In genomic region chr14:87175175-87175574, GRCh38 we compare ENCODE assay signal across 21 cellular contexts.
DNase-seq lines count a peak whose midpoint lies in the region; FAIRE-seq and TF ChIP-seq lines count a peak whose summit lies in the region.
"Had no signal": no experiment of that assay in that cellular context is flagged by ENCODE, and none has a peak within 500 bp of the region (broad histone marks: within the 10 kb centered on the region; RNA-seq: fewer than 3 reads in every experiment).

No MANE protein-coding gene starts in this region.

- peak; percentile 26 for FAIRE-seq in keratinocyte (lab: Jason Lieb, UNC)
- FAIRE-seq: GM12891, GM18507 had no signal

- no peaks in the 10 kb centered on the region for H3K27me3 ChIP-seq in keratinocyte (ENCODE audit: control insufficient read depth, extremely low read depth, insufficient read depth, low read length)
- H3K27me3 ChIP-seq: BE2C had no signal

- no peaks in the 10 kb centered on the region for H3K36me3 ChIP-seq in keratinocyte (ENCODE audit: control insufficient read depth in 2 of 2, extremely low read depth in 1 of 2, insufficient read depth in 2 of 2, low read length in 2 of 2)
- H3K36me3 ChIP-seq: BE2C had no signal

- TF ChIP-seq CTCF in keratinocyte (optimal IDR thresholded peaks at IDR 0.05 in 1 of 3, IDR thresholded peaks at IDR 0.05 in 1 of 3, conservative IDR thresholded peaks at IDR 0.05 in 1 of 3; ENCODE audit: extremely low read depth in 1 of 3, insufficient read depth in 2 of 3, low read length in 3 of 3) = no peak

- dilution Hi-C loops in keratinocyte (cut with MboI; ENCODE audit: extremely low pct_ligation_motif_present, low sequenced_read_pairs) = no loop called here

- H3K4me3 ChIP-seq in keratinocyte (ENCODE audit: control insufficient read depth in 2 of 3, extremely low read depth in 1 of 3, insufficient read depth in 2 of 3, low read depth in 1 of 3, low read length in 3 of 3) = no peak overlapping the region

- H3K79me2 ChIP-seq in keratinocyte (ENCODE audit: control insufficient read depth, insufficient read depth, low read length) = no peaks in the 10 kb centered on the region

- intact Hi-C loops in head of caudate nucleus (cut with DNase I) = no loop called here

- H3K9me1 ChIP-seq in keratinocyte (ENCODE audit: control insufficient read depth, extremely low read depth, insufficient read depth, low read length) = no peaks in the 10 kb centered on the region

- H3K4me1 ChIP-seq in keratinocyte (ENCODE audit: control insufficient read depth, extremely low read depth, insufficient read depth, low read length) = no peaks in the 10 kb centered on the region
- H3K4me1 ChIP-seq: BE2C had no signal

- H3K4me2 ChIP-seq in keratinocyte (ENCODE audit: control insufficient read depth, extremely low read depth, insufficient read depth, low read depth, low read length) = no peak overlapping the region
- H3K4me2 ChIP-seq: SK-N-SH had no signal

- DNase-seq in DMS 273 (lab: John Stamatoyannopoulos, UW; ENCODE audit: unreplicated experiment) (peak; percentile 80), DMS 273 treated with DMSO at 0.1 percent for 48 hours (lab: John Stamatoyannopoulos, UW) (no peak), NCI-H1694 (lab: John Stamatoyannopoulos, UW) (peak; percentile 90), NCI-H446 treated with DMSO at 0.1 percent for 48 hours (lab: John Stamatoyannopoulos, UW) (peak; percentile 84), keratinocyte (ENCODE audit: low read depth, low spot score) (no peak), head of caudate nucleus (no peak), SIG-M5 treated with dmso at 0.1 percent for 504 hours (lab: John Stamatoyannopoulos, UW; ENCODE audit: unreplicated experiment) (no peak), UCSD-AML1 (lab: John Stamatoyannopoulos, UW; ENCODE audit: unreplicated experiment) (no peak)
- DNase-seq: BE2C; Calu3; CD4-positive, alpha-beta T cell; GF-D8; H9; MM.1S; NCI-H1436; NCI-H510A treated with DMSO at 0.1 percent for 48 hours; SK-N-SH; T-helper 1 cell had no signal

- peaks cover 3% of the 10 kb centered on the region for H3K9me3 ChIP-seq in keratinocyte (ENCODE audit: control insufficient read depth, low read depth, low read length)
- H3K9me3 ChIP-seq: BE2C, SK-N-SH had no signal

- H4K20me1 ChIP-seq in keratinocyte (ENCODE audit: control insufficient read depth, extremely low read depth, insufficient read depth, low read length) = no peaks in the 10 kb centered on the region

- no peak overlapping the region for H3K9ac ChIP-seq in keratinocyte (ENCODE audit: control insufficient read depth, extremely low read depth, insufficient read depth, low read length)
- H3K9ac ChIP-seq: SK-N-SH had no signal

- H2AFZ ChIP-seq in keratinocyte (ENCODE audit: control insufficient read depth, low read length) = no peak overlapping the region

- no peak overlapping the region for H3K27ac ChIP-seq in keratinocyte (ENCODE audit: control insufficient read depth, insufficient read depth, low read length)
- H3K27ac ChIP-seq: 22Rv1 had no signal

Comparison
In these comparisons a context has a peak if more than half of its experiments do, and no peak if none do; other contexts are left out.
1. DNase-seq: peak in DMS 273 (single experiment), NCI-H1694 (single experiment) and NCI-H446 treated with DMSO at 0.1 percent for 48 hours (single experiment); none in DMS 273 treated with DMSO at 0.1 percent for 48 hours (single experiment), keratinocyte (single experiment), head of caudate nucleus (0 of 42), SIG-M5 treated with dmso at 0.1 percent for 504 hours (single experiment) and UCSD-AML1 (single experiment).